In genomic region chr2:104867351-104868080, GRCh38 we compare ENCODE assay signal across 19 cellular contexts. TPM values are rescaled to one million over a fixed set of nuclear protein-coding genes. Genes with fewer than 3 reads are reported as not detected.
DNase-seq lines count a peak whose midpoint lies in the region; ATAC-seq and TF ChIP-seq lines count a peak whose summit lies in the region.
"Had no signal": no experiment of that assay in that cellular context is flagged by ENCODE, and none has a peak within 500 bp of the region (broad histone marks: within the 10 kb centered on the region; RNA-seq: fewer than 3 reads in every experiment).

No MANE protein-coding gene starts in this region.

- H3K9me3 Mint-ChIP-seq in WTC11, result no peaks in the 10 kb centered on the region

- peaks cover 56% of the 10 kb centered on the region for H3K4me1 Mint-ChIP-seq in WTC11

- H3K27me3 ChIP-seq in uterus (peaks cover 6 to 62% of the 10 kb centered on the region in 2 donors), prostate gland (replicated peaks; ENCODE audit: insufficient read depth) (peaks cover 52% of the 10 kb centered on the region), gastrocnemius medialis (peaks cover 87 to 99% (median 97%) of the 10 kb centered on the region in 3 donors)

- H3K36me3 ChIP-seq in uterus (no peaks in the 10 kb centered on the region), prostate gland (no peaks in the 10 kb centered on the region), gastrocnemius medialis (no peaks in the 10 kb centered on the region)
- H3K36me3 ChIP-seq: left lung, tibial nerve had no signal

- peak overlapping the region; percentile 13 for H3K4me3 ChIP-seq in iPS-11a (ENCODE audit: low read depth, low read length)
- H3K4me3 ChIP-seq in uterus, result no peak overlapping the region
- no peak overlapping the region for H3K4me3 ChIP-seq in prostate gland
- H3K4me3 ChIP-seq in gastrocnemius medialis, result no peak overlapping the region
- H3K4me3 ChIP-seq: K562, left lung, tibial nerve had no signal

- in situ Hi-C loops in gastrocnemius medialis (cut with MboI; ENCODE audit: low sequenced_read_pairs in 4 of 4), result no loop called here

- H3K4me3 Mint-ChIP-seq in WTC11, result peak overlapping the region; percentile 62
- H3K4me3 Mint-ChIP-seq: T-helper 17 cell had no signal

- H3K27ac ChIP-seq in uterus (no peak overlapping the region), prostate gland (no peak overlapping the region), gastrocnemius medialis (no peak overlapping the region)
- H3K27ac ChIP-seq: left lung, tibial nerve had no signal

- 6% methylated on average over 36 of the region's 47 CpGs for WGBS in prostate gland

- POLR2A ChIA-PET in WTC11 (lab: Charles Lee), result interaction anchor here (1.5 kb wide), 1 partner anchor 14 kb away, joined by 3 read pairs; the partner anchor contains the start of gene POU3F3

- TF ChIP-seq POLR2A in uterus (IDR thresholded peaks at IDR 0.05) (no peak), prostate gland (IDR thresholded peaks at IDR 0.05) (no peak), gastrocnemius medialis (IDR thresholded peaks at IDR 0.05) (no peak)

- H3K36me3 Mint-ChIP-seq in WTC11, result no peaks in the 10 kb centered on the region; the same call in 1 of the 2 replicates

- peak; percentile 24 for ATAC-seq in WTC11
- no peak for ATAC-seq in gastrocnemius medialis
- ATAC-seq: K562, left lung, T-helper 17 cell had no signal

- H3K9me3 ChIP-seq in uterus (no peaks in the 10 kb centered on the region), prostate gland (no peaks in the 10 kb centered on the region), gastrocnemius medialis (no peaks in the 10 kb centered on the region)
- H3K9me3 ChIP-seq: left lung, tibial nerve had no signal

- H3K4me1 ChIP-seq in uterus (peaks cover 0 to 6% of the 10 kb centered on the region in 2 donors), prostate gland (replicated peaks) (peaks cover 5% of the 10 kb centered on the region), gastrocnemius medialis (peaks cover 0 to 17% of the 10 kb centered on the region in 2 donors)

- CTCF ChIA-PET in WTC11 (lab: Charles Lee), result interaction anchor here (0.9 to 2.9 kb wide), 4 partner anchors 14 to 134 kb away, joined by 3 to 40 read pairs (median 12); partner anchors contain the start of gene POU3F3

- intact Hi-C loops in uterus (cut with DNase I; ENCODE audit: low total_unique reads) (no loop called here), prostate gland (cut with DNase I) (no loop called here), gastrocnemius medialis (cut with DNase I; ENCODE audit: low total_unique reads) (no loop called here)

- DNase-seq in Ammon's horn (ENCODE audit: low spot score) (peak; percentile 64), WTC11 (ENCODE audit: low spot score) (peak; percentile 54), nucleus accumbens (lab: John Stamatoyannopoulos, UW) (peak in 35 of 56 donors; percentile 33 to 89 (median 61)), uterus (no peak), prostate gland (ENCODE audit: low spot score) (no peak), gastrocnemius medialis (no peak)
- no peak for DNase-seq in effector CD8-positive, alpha-beta T cell (lab: John Stamatoyannopoulos, UW)
- DNase-seq: activated CD4-positive, alpha-beta T cell treated with anti-CD3 and anti-CD28 coated beads for 48 hours; activated T-cell treated with anti-CD3 and anti-CD28 coated beads, Interleukin-2, amount 50 U/mL, for 48 hours; aorta; DMS 273 treated with DMSO at 0.1 percent for 48 hours; foreskin fibroblast; NCI-H146; NCI-H69; T-helper 17 cell had no signal

- peaks cover 99% of the 10 kb centered on the region for H3K27me3 Mint-ChIP-seq in WTC11 (ENCODE audit: low read depth)

- no peak overlapping the region for H3K27ac Mint-ChIP-seq in WTC11
- H3K27ac Mint-ChIP-seq: T-helper 17 cell had no signal

- TF ChIP-seq CTCF in WTC11 (IDR thresholded peaks at IDR 0.05) (no peak), uterus (IDR thresholded peaks at IDR 0.05) (no peak), prostate gland (IDR thresholded peaks at IDR 0.05) (no peak), gastrocnemius medialis (IDR thresholded peaks at IDR 0.05 in 4 of 5, conservative IDR thresholded peaks at IDR 0.05 in 1 of 5) (no peak)

TF ChIP-seq in WTC11, 78 proteins besides CTCF, POLR2A, EP300 and RAD21:
- no peak for TF ChIP-seq FOXP4 (CRISPR knock-in tag; IDR thresholded peaks at IDR 0.05)
- no peak for TF ChIP-seq CDX4 (CRISPR knock-in tag; IDR thresholded peaks at IDR 0.05; ENCODE audit: borderline replicate concordance)
- TF ChIP-seq MXD4 (CRISPR knock-in tag; IDR thresholded peaks at IDR 0.05; ENCODE audit: borderline replicate concordance), result no peak
- TF ChIP-seq ZNF232 (CRISPR knock-in tag; IDR thresholded peaks at IDR 0.05), result no peak
- no peak for TF ChIP-seq NFE2L1 (CRISPR knock-in tag; IDR thresholded peaks at IDR 0.05)
- no peak for TF ChIP-seq AR (CRISPR knock-in tag; IDR thresholded peaks at IDR 0.05)

RNA-seq across cellular contexts. Expression of gene POU3F3, which starts 13.6 kb away (rescaled TPM):
- 0.05 TPM in 1 of 3 replicates, not detected in the others for total RNA-seq in WTC11 (2021)
- total RNA-seq in uterus, result under 1 TPM in 1 of 4 donors, not detected in 3; 0.18 TPM
- 1 to 10 TPM in 1 of 2 donors, not detected in 1; 2.2 TPM for total RNA-seq in prostate gland
- total RNA-seq in gastrocnemius medialis, result not detected
- total RNA-seq: K562, left lung, T-helper 17 cell, tibial nerve had no signal

Comparison
In these comparisons a context has a peak if more than half of its experiments do, and no peak if none do; other contexts are left out.
1. DNase-seq: peak in Ammon's horn (single experiment), WTC11 (single experiment) and nucleus accumbens (35 of 56); none in uterus (0 of 2), prostate gland (single experiment), effector CD8-positive, alpha-beta T cell (single experiment) and gastrocnemius medialis (0 of 2).